In the genomic region with DNA sequence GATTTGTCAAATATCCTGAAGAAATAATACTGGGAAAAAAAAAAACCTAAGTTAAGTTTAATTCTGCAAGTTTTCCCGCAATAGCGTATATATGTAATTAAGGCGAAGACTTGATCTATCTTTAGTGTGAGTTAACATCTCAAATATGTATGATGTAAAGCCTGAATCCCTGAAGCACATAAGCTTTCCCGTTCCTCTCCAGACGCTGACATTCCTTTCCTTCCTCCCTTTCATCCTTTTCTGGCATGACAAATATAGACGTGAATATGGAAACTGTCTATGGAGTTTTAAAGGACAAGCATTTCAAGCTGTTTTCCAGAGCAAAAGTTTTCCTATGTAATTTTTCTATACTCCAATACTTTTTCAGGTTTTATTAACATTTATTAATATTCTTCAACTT, we compare ENCODE assay signal across 1 cellular context.
TF ChIP-seq lines count a peak whose summit lies in the region.

No MANE protein-coding gene starts in this region.

TF ChIP-seq in endothelial cell of umbilical vein, 7 proteins besides CTCF, POLR2A, EP300 and RAD21:
- TF ChIP-seq JUN (IDR thresholded peaks at IDR 0.05; ENCODE audit: borderline replicate concordance, insufficient read depth, insufficient read length, low read depth) (peak; percentile 67), FOS (IDR thresholded peaks at IDR 0.05; ENCODE audit: borderline replicate concordance, insufficient read depth, low read length) (peak; percentile 34), POLR2AphosphoS5 (IDR thresholded peaks at IDR 0.05; ENCODE audit: insufficient read depth, low read depth, low read length) (peak; percentile 33)
- TF ChIP-seq, protein P1, sequence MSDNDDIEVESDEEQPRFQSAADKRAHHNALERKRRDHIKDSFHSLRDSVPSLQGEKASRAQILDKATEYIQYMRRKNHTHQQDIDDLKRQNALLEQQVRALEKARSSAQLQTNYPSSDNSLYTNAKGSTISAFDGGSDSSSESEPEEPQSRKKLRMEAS (IDR thresholded peaks at IDR 0.05; ENCODE audit: insufficient read depth, insufficient read length) = no peak
